In the genomic region with DNA sequence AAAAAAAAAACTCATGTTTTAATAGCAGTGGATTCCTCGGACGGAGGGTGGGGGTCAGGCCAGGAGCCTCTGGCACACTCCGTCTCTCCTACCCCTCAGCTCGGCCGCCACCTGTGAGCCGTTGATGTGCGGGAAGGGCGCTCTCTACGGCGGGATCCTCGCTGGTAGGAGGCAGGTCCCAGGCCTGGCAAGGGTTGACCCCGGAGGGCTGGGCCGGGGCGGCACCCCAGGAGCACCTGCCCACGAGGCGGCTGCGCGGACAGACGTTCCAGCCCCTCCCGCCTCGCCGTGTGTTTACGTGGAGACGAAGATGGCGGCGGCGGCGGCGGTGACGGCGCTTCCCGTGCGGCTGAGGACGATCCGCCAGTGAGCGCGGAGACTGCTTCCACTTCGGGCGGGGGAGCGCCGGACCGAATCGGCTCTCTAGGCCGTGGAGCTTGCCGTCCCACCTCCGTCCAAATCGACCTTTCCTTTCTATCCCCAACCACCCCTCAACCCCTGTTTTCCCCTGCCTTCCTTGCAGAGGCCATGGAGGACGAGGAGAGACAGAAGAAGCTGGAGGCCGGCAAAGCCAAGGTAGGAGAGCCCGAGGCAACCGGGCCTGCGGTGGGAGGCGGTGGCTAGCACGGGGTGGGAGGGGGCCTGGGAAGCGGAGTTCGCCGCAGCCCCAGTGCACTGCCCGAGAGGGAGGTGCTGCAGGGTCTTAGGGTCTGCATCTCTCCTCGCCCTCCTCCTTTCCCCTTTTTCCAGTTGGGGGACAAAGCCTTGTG, we compare ENCODE assay signal across 8 cellular contexts. TPM values are rescaled to one million over a fixed set of nuclear protein-coding genes. Genes with fewer than 3 reads are reported as not detected.
A peak's percentile ranks its signal among the peaks of the same experiment; 100 is the strongest.
DNase-seq lines count a peak whose midpoint lies in the region; ATAC-seq and TF ChIP-seq lines count a peak whose summit lies in the region.

A gene (plus strand): TSS at position 291 of the 770 bp plus-strand sequence. CDS start 238 bp downstream, at position 529.

- 0% methylated on average over 24 to 29 of the region's 59 CpGs for WGBS in lower leg skin, 2 donors

- no peak for DNase-seq in BJ (ENCODE audit: low read depth)
- DNase-seq in NCI-H510A (lab: John Stamatoyannopoulos, UW), result peak; percentile 78
- DNase-seq in activated CD4-positive, alpha-beta T cell treated with anti-CD3 and anti-CD28 coated beads, Interleukin-2, amount 50 U/mL, for 24 hours (ENCODE audit: low read depth in 1 of 2, low spot score in 1 of 2), result peak; percentile 68 to 81
- DNase-seq in dermis blood vessel endothelial cell, result peak; percentile 91
- peak; percentile 86 to 97 for DNase-seq in lower leg skin (ENCODE audit: low spot score in 2 of 2)
- peak; percentile 75 to 87 for DNase-seq in stimulated activated CD4-positive, alpha-beta T cell treated with anti-CD3 and anti-CD28 coated beads, Interleukin-4, amount 100 ng/mL, for 48 hours (ENCODE audit: low read depth in 2 of 2)

- CTCF ChIA-PET in BJ (lab: Yijun Ruan, JAX), result interaction anchor here (0.7 to 1.9 kb wide), 2 partner anchors 94 to 110 kb away, joined by 3 to 4 read pairs; no protein-coding TSS in a partner anchor

- no peaks in the 10 kb centered on the region for H3K36me3 ChIP-seq in BJ (ENCODE audit: control insufficient read depth, insufficient read depth, low read length)

- H3K27me3 ChIP-seq in BJ (ENCODE audit: control insufficient read depth, insufficient read depth, low read length), result no peaks in the 10 kb centered on the region

- TF ChIP-seq CTCF in BJ (IDR thresholded peaks at IDR 0.05; ENCODE audit: insufficient read depth, low read depth, low read length), result no peak
- TF ChIP-seq CTCF in lower leg skin (IDR thresholded peaks at IDR 0.05), result peak in 1 of 3 donors; percentile 6

- H3K4me3 ChIP-seq in BJ (ENCODE audit: low read depth, low read length) (peak within 1 kb of the TSS; percentile 66), lower leg skin (ENCODE audit: low read depth, poor library complexity, severe bottlenecking) (peak within 1 kb of the TSS; percentile 89)

- POLR2A ChIA-PET in BJ (lab: Charles Lee), result interaction anchor here (0.6 to 0.7 kb wide), 2 partner anchors 14 to 219 kb away, joined by 3 to 14 read pairs; no protein-coding TSS in a partner anchor

- intact Hi-C loops in lower leg skin (cut with DNase I; ENCODE audit: low total_unique reads), result no loop called here

- TF ChIP-seq POLR2A in GM19193 (IDR thresholded peaks at IDR 0.05; ENCODE audit: extremely low read depth, insufficient read depth, insufficient read length), result peak; percentile 82
- no peak for TF ChIP-seq POLR2A in lower leg skin (IDR thresholded peaks at IDR 0.05)

- ATAC-seq in HG03432 (IDR thresholded peaks at IDR 0.05; ENCODE audit: unreplicated experiment), result peak; percentile 98

RNA-seq across cellular contexts. Expression of the gene that starts here (rescaled TPM):
- 7.4 and 13.6 TPM in 2 replicates for polyA plus RNA-seq in BJ (2011; rRNA removed)
- 10.8 and 15.5 TPM in 2 replicates for polyA minus RNA-seq in BJ (2011; rRNA and poly(A)+ RNA removed)
- total RNA-seq in dermis blood vessel endothelial cell, result 50.0 and 64.3 TPM in 2 replicates
- total RNA-seq in lower leg skin, result 10 to 100 TPM; 52.9 to 74.8 (median 64.4) TPM
